Comparison of ENCODE assay signal across 1 cellular context in the genomic region with DNA sequence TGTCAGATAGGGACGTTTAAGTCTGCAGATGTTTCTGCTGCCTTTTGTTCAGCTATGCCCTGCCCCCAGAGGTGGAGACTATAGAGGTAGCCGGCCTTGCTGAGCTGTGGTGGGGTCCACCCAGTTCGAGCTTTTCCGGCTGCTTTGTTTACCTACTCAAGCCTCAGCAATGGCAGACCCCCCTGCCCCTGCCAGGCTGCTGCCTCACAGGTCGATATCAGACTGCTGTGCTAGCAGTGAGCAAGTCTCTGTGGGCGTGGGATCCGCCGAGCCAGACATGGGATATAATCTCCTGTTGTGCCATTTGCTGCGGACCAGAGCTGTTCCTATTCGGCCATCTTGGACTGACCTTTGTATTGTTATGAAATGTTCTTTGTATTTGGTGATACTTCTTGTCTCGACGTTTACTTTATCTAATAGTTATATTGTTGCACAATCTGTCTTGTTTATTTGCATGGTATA.
TF ChIP-seq lines count a peak whose summit lies in the region.

No MANE protein-coding gene starts in this region.

TF ChIP-seq in HepG2, 621 proteins besides CTCF, POLR2A, EP300 and RAD21 (continued from another document and continues in another):
- TF ChIP-seq, protein P1, sequence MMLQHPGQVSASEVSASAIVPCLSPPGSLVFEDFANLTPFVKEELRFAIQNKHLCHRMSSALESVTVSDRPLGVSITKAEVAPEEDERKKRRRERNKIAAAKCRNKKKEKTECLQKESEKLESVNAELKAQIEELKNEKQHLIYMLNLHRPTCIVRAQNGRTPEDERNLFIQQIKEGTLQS (CRISPR knock-in tag; IDR thresholded peaks at IDR 0.05) = no peak
- no peak for TF ChIP-seq ZNF430 (CRISPR knock-in tag; IDR thresholded peaks at IDR 0.05)
- TF ChIP-seq, protein P2, sequence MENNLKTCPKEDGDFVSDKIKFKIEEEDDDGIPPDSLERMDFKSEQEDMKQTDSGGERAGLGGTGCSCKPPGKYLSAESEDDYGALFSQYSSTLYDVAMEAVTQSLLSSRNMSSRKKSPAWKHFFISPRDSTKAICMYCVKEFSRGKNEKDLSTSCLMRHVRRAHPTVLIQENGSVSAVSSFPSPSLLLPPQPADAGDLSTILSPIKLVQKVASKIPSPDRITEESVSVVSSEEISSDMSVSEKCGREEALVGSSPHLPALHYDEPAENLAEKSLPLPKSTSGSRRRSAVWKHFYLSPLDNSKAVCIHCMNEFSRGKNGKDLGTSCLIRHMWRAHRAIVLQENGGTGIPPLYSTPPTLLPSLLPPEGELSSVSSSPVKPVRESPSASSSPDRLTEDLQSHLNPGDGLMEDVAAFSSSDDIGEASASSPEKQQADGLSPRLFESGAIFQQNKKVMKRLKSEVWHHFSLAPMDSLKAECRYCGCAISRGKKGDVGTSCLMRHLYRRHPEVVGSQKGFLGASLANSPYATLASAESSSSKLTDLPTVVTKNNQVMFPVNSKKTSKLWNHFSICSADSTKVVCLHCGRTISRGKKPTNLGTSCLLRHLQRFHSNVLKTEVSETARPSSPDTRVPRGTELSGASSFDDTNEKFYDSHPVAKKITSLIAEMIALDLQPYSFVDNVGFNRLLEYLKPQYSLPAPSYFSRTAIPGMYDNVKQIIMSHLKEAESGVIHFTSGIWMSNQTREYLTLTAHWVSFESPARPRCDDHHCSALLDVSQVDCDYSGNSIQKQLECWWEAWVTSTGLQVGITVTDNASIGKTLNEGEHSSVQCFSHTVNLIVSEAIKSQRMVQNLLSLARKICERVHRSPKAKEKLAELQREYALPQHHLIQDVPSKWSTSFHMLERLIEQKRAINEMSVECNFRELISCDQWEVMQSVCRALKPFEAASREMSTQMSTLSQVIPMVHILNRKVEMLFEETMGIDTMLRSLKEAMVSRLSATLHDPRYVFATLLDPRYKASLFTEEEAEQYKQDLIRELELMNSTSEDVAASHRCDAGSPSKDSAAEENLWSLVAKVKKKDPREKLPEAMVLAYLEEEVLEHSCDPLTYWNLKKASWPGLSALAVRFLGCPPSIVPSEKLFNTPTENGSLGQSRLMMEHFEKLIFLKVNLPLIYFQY (CRISPR knock-in tag; IDR thresholded peaks at IDR 0.05; ENCODE audit: borderline replicate concordance) = no peak
- TF ChIP-seq WIZ (CRISPR knock-in tag; IDR thresholded peaks at IDR 0.05) = no peak
- peak; percentile 16; the same call in 1 of the 2 replicates for TF ChIP-seq PATZ1 (CRISPR knock-in tag; IDR thresholded peaks at IDR 0.05)
- TF ChIP-seq, protein P3, sequence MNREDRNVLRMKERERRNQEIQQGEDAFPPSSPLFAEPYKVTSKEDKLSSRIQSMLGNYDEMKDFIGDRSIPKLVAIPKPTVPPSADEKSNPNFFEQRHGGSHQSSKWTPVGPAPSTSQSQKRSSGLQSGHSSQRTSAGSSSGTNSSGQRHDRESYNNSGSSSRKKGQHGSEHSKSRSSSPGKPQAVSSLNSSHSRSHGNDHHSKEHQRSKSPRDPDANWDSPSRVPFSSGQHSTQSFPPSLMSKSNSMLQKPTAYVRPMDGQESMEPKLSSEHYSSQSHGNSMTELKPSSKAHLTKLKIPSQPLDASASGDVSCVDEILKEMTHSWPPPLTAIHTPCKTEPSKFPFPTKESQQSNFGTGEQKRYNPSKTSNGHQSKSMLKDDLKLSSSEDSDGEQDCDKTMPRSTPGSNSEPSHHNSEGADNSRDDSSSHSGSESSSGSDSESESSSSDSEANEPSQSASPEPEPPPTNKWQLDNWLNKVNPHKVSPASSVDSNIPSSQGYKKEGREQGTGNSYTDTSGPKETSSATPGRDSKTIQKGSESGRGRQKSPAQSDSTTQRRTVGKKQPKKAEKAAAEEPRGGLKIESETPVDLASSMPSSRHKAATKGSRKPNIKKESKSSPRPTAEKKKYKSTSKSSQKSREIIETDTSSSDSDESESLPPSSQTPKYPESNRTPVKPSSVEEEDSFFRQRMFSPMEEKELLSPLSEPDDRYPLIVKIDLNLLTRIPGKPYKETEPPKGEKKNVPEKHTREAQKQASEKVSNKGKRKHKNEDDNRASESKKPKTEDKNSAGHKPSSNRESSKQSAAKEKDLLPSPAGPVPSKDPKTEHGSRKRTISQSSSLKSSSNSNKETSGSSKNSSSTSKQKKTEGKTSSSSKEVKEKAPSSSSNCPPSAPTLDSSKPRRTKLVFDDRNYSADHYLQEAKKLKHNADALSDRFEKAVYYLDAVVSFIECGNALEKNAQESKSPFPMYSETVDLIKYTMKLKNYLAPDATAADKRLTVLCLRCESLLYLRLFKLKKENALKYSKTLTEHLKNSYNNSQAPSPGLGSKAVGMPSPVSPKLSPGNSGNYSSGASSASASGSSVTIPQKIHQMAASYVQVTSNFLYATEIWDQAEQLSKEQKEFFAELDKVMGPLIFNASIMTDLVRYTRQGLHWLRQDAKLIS (CRISPR knock-in tag; IDR thresholded peaks at IDR 0.05) = no peak
- TF ChIP-seq, protein P4, sequence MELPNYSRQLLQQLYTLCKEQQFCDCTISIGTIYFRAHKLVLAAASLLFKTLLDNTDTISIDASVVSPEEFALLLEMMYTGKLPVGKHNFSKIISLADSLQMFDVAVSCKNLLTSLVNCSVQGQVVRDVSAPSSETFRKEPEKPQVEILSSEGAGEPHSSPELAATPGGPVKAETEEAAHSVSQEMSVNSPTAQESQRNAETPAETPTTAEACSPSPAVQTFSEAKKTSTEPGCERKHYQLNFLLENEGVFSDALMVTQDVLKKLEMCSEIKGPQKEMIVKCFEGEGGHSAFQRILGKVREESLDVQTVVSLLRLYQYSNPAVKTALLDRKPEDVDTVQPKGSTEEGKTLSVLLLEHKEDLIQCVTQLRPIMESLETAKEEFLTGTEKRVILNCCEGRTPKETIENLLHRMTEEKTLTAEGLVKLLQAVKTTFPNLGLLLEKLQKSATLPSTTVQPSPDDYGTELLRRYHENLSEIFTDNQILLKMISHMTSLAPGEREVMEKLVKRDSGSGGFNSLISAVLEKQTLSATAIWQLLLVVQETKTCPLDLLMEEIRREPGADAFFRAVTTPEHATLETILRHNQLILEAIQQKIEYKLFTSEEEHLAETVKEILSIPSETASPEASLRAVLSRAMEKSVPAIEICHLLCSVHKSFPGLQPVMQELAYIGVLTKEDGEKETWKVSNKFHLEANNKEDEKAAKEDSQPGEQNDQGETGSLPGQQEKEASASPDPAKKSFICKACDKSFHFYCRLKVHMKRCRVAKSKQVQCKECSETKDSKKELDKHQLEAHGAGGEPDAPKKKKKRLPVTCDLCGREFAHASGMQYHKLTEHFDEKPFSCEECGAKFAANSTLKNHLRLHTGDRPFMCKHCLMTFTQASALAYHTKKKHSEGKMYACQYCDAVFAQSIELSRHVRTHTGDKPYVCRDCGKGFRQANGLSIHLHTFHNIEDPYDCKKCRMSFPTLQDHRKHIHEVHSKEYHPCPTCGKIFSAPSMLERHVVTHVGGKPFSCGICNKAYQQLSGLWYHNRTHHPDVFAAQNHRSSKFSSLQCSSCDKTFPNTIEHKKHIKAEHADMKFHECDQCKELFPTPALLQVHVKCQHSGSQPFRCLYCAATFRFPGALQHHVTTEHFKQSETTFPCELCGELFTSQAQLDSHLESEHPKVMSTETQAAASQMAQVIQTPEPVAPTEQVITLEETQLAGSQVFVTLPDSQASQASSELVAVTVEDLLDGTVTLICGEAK (IDR thresholded peaks at IDR 0.05) = no peak
- TF ChIP-seq, protein P4 (CRISPR knock-in tag; IDR thresholded peaks at IDR 0.05) = no peak
- TF ChIP-seq ZNF776 (CRISPR knock-in tag; IDR thresholded peaks at IDR 0.05) = no peak
- peak; percentile 41 for TF ChIP-seq ZNF687 (CRISPR knock-in tag; IDR thresholded peaks at IDR 0.05)
- TF ChIP-seq SMC3 (IDR thresholded peaks at IDR 0.05; ENCODE audit: low read length) = no peak
- no peak for TF ChIP-seq SOX6 (IDR thresholded peaks at IDR 0.05)
- peak; percentile 72 for TF ChIP-seq SOX6 (CRISPR knock-in tag; IDR thresholded peaks at IDR 0.05)
- TF ChIP-seq ZNF143 (CRISPR knock-in tag; IDR thresholded peaks at IDR 0.05) = no peak
- no peak for TF ChIP-seq ZNF230 (CRISPR knock-in tag; IDR thresholded peaks at IDR 0.05)
- no peak for TF ChIP-seq ZNF225 (CRISPR knock-in tag; IDR thresholded peaks at IDR 0.05)
- TF ChIP-seq ZNF24 (IDR thresholded peaks at IDR 0.05) = no peak
- TF ChIP-seq CEBPB (IDR thresholded peaks at IDR 0.05; ENCODE audit: borderline replicate concordance, low read depth, low read length) = peak; percentile 75
- peak; percentile 54; the same call in 1 of the 2 replicates for TF ChIP-seq HNF4G (IDR thresholded peaks at IDR 0.05; ENCODE audit: borderline replicate concordance, low read depth, low read length)
- no peak for TF ChIP-seq HNF4G (CRISPR knock-in tag; IDR thresholded peaks at IDR 0.05; ENCODE audit: borderline replicate concordance, low read depth)
- TF ChIP-seq ZNF572 (CRISPR knock-in tag; IDR thresholded peaks at IDR 0.05) = no peak
- peak; percentile 39; the same call in 1 of the 2 replicates for TF ChIP-seq ZHX1 (CRISPR knock-in tag; IDR thresholded peaks at IDR 0.05; ENCODE audit: low read depth)
- no peak for TF ChIP-seq ZNF766 (CRISPR knock-in tag; IDR thresholded peaks at IDR 0.05; ENCODE audit: borderline replicate concordance)
- TF ChIP-seq BRCA1 (CRISPR knock-in tag; IDR thresholded peaks at IDR 0.05) = no peak
